16 cellular contexts compared by ENCODE assay signal in genomic region chr15:93025625-93025982, GRCh38.
A peak's percentile ranks its signal among the peaks of the same experiment; 100 is the strongest.
DNase-seq lines count a peak whose midpoint lies in the region; ATAC-seq and TF ChIP-seq lines count a peak whose summit lies in the region.
"Had no signal": no experiment of that assay in that cellular context is flagged by ENCODE, and none has a peak within 500 bp of the region (broad histone marks: within the 10 kb centered on the region; RNA-seq: fewer than 3 reads in every experiment).

No MANE protein-coding gene starts in this region.

- no peak for TF ChIP-seq CTCF in activated B cell treated with CpG ODN at 0.5 μM for 24 hours (IDR thresholded peaks at IDR 0.05)
- no peak for TF ChIP-seq CTCF in glutamatergic neuron (IDR thresholded peaks at IDR 0.05; ENCODE audit: partially characterized antibody, unreplicated experiment)
- no peak for TF ChIP-seq CTCF in tibial artery (IDR thresholded peaks at IDR 0.05)
- TF ChIP-seq CTCF in type B pancreatic cell (conservative IDR thresholded peaks at IDR 0.05) = no peak

- H3K4me1 ChIP-seq in tibial artery = peaks cover 5 to 50% (median 45%) of the 10 kb centered on the region in 4 donors

- peaks cover 59% of the 10 kb centered on the region for H3K36me3 Mint-ChIP-seq in activated naive CD4-positive, alpha-beta T cell treated with anti-CD3 and anti-CD28 coated beads for 36 hours (ENCODE audit: low read depth)
- H3K36me3 Mint-ChIP-seq in activated B cell treated with CpG ODN at 0.5 μM for 24 hours (ENCODE audit: low read depth) (peaks cover 69% of the 10 kb centered on the region), glutamatergic neuron (ENCODE audit: unreplicated experiment) (peaks cover 9% of the 10 kb centered on the region), type B pancreatic cell (peaks cover 38% of the 10 kb centered on the region)

- no peak for DNase-seq in activated naive CD4-positive, alpha-beta T cell treated with anti-CD3 and anti-CD28 coated beads for 36 hours
- DNase-seq in activated naive CD4-positive, alpha-beta T cell treated with anti-CD3 and anti-CD28 coated beads, Interleukin-2, amount 50 U/mL, for 16 hours = no peak
- DNase-seq in activated B cell treated with CpG ODN at 0.5 μM for 24 hours (no peak), glutamatergic neuron (no peak), tibial artery (no peak), cerebellum (ENCODE audit: low spot score) (no peak), type B pancreatic cell (ENCODE audit: extremely low spot score, unreplicated experiment) (no peak)
- DNase-seq: DMS79, mesenchymal stem cell, MG63, NCI-H2081 treated with DMSO at 0.1 percent for 48 hours, NCI-H82, nucleus accumbens, substantia nigra had no signal

- peak overlapping the region; percentile 82 for H3K27ac Mint-ChIP-seq in activated naive CD4-positive, alpha-beta T cell treated with anti-CD3 and anti-CD28 coated beads for 36 hours
- peak overlapping the region; percentile 65 for H3K27ac Mint-ChIP-seq in activated B cell treated with CpG ODN at 0.5 μM for 24 hours
- peak overlapping the region; percentile 57 for H3K27ac Mint-ChIP-seq in glutamatergic neuron (ENCODE audit: unreplicated experiment)
- no peak overlapping the region for H3K27ac Mint-ChIP-seq in type B pancreatic cell

- peaks cover 83% of the 10 kb centered on the region for H3K4me1 Mint-ChIP-seq in activated naive CD4-positive, alpha-beta T cell treated with anti-CD3 and anti-CD28 coated beads for 36 hours (ENCODE audit: low read depth)
- H3K4me1 Mint-ChIP-seq in activated B cell treated with CpG ODN at 0.5 μM for 24 hours = peaks cover 38% of the 10 kb centered on the region
- peaks cover 30% of the 10 kb centered on the region for H3K4me1 Mint-ChIP-seq in glutamatergic neuron (ENCODE audit: low read depth, unreplicated experiment)
- peaks cover 22% of the 10 kb centered on the region for H3K4me1 Mint-ChIP-seq in type B pancreatic cell (ENCODE audit: unreplicated experiment)

- H3K9me3 ChIP-seq in tibial artery = no peaks in the 10 kb centered on the region
- H3K9me3 ChIP-seq: MG63 had no signal

- H3K27me3 ChIP-seq in tibial artery = no peaks in the 10 kb centered on the region
- H3K27me3 ChIP-seq: MG63 had no signal

- peak overlapping the region; percentile 88 to 93 for H3K27ac ChIP-seq in tibial artery

- POLR2A ChIA-PET in activated B cell treated with CpG ODN at 0.5 μM for 24 hours (lab: Charles Lee) = no interaction called here

- CTCF ChIA-PET in activated naive CD4-positive, alpha-beta T cell treated with anti-CD3 and anti-CD28 coated beads for 36 hours (lab: Charles Lee) = interaction anchor here (1.2 to 1.5 kb wide), 3 partner anchors 8 to 228 kb away, joined by 3 to 5 read pairs (median 4); no protein-coding TSS in a partner anchor
- CTCF ChIA-PET in activated B cell treated with CpG ODN at 0.5 μM for 24 hours (lab: Charles Lee) = interaction anchor here (0.6 kb wide), 1 partner anchor 46 kb away, joined by 3 read pairs; no protein-coding TSS in a partner anchor

- intact Hi-C loops in activated naive CD4-positive, alpha-beta T cell treated with anti-CD3 and anti-CD28 coated beads for 36 hours (cut with micrococcal nuclease) = loop anchor here (10.0 kb wide), 2 partner anchors 401 to 959 kb away; no protein-coding TSS in a partner anchor
- intact Hi-C loops in activated B cell treated with CpG ODN at 0.5 μM for 24 hours (cut with micrococcal nuclease) (no loop called here), tibial artery (cut with DNase I; ENCODE audit: low total_unique reads) (loop anchor here (10.0 kb wide), 2 partner anchors 49 to 231 kb away; no protein-coding TSS in a partner anchor)

- H3K36me3 ChIP-seq in tibial artery = peaks cover 50 to 58% (median 54%) of the 10 kb centered on the region in 3 donors

- H3K27me3 Mint-ChIP-seq in activated naive CD4-positive, alpha-beta T cell treated with anti-CD3 and anti-CD28 coated beads for 36 hours (ENCODE audit: low read depth) = no peaks in the 10 kb centered on the region
- no peaks in the 10 kb centered on the region for H3K27me3 Mint-ChIP-seq in activated B cell treated with CpG ODN at 0.5 μM for 24 hours
- peaks cover 12% of the 10 kb centered on the region for H3K27me3 Mint-ChIP-seq in glutamatergic neuron (ENCODE audit: unreplicated experiment)
- no peaks in the 10 kb centered on the region for H3K27me3 Mint-ChIP-seq in type B pancreatic cell

- ATAC-seq in activated B cell treated with CpG ODN at 0.5 μM for 24 hours (ENCODE audit: low read depth) (no peak), esophagus mucosa (no peak)
- ATAC-seq: Right ventricle myocardium inferior had no signal

- no peak overlapping the region for H3K4me3 ChIP-seq in tibial artery
- H3K4me3 ChIP-seq: MG63 had no signal

- H3K4me3 Mint-ChIP-seq in activated naive CD4-positive, alpha-beta T cell treated with anti-CD3 and anti-CD28 coated beads for 36 hours = no peak overlapping the region
- H3K4me3 Mint-ChIP-seq in activated B cell treated with CpG ODN at 0.5 μM for 24 hours (no peak overlapping the region), glutamatergic neuron (ENCODE audit: unreplicated experiment) (no peak overlapping the region), type B pancreatic cell (no peak overlapping the region)

- H3K9me3 Mint-ChIP-seq in activated naive CD4-positive, alpha-beta T cell treated with anti-CD3 and anti-CD28 coated beads for 36 hours = no peaks in the 10 kb centered on the region
- H3K9me3 Mint-ChIP-seq in activated B cell treated with CpG ODN at 0.5 μM for 24 hours = no peaks in the 10 kb centered on the region
- peaks cover 16% of the 10 kb centered on the region for H3K9me3 Mint-ChIP-seq in glutamatergic neuron (ENCODE audit: unreplicated experiment)
- H3K9me3 Mint-ChIP-seq in type B pancreatic cell = no peaks in the 10 kb centered on the region
